In the genomic region with DNA sequence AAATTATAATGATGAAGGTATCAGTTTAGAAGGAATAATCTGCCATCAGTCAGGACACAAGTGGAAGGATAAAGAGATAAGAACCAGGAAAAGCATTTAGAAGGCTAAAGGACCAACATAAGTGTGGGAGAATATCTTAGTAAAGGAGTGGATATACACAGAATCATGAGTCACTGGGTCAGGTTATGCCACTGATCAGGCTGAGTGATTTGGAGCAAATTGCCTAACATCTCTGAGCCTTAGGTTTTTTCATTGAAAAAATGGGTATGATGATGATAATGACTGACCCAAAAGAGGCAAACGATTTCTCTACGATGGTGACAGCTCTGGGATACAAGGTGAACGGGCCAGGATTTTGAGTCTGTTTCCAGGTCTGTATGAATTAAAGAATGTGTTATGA, we compare ENCODE assay signal across 1 cellular context.
TF ChIP-seq lines count a peak whose summit lies in the region.

No MANE protein-coding gene starts in this region.

TF ChIP-seq in HepG2, 621 proteins besides CTCF, POLR2A, EP300 and RAD21:
- TF ChIP-seq ZNF256 (CRISPR knock-in tag; conservative IDR thresholded peaks at IDR 0.05) = no peak
- TF ChIP-seq ZNF616 (CRISPR knock-in tag; IDR thresholded peaks at IDR 0.05; ENCODE audit: low read depth) = no peak
- TF ChIP-seq ZNF430 (CRISPR knock-in tag; IDR thresholded peaks at IDR 0.05) = no peak
- TF ChIP-seq ZNF598 (CRISPR knock-in tag; IDR thresholded peaks at IDR 0.05; ENCODE audit: borderline replicate concordance) = no peak
- no peak for TF ChIP-seq ZNF253 (CRISPR knock-in tag; IDR thresholded peaks at IDR 0.05; ENCODE audit: borderline replicate concordance)
- TF ChIP-seq TARDBP (CRISPR knock-in tag; IDR thresholded peaks at IDR 0.05) = no peak
- no peak for TF ChIP-seq ZNF605 (CRISPR knock-in tag; IDR thresholded peaks at IDR 0.05)
- no peak for TF ChIP-seq KLF16 (CRISPR knock-in tag; IDR thresholded peaks at IDR 0.05)
- TF ChIP-seq ZNF782 (CRISPR knock-in tag; IDR thresholded peaks at IDR 0.05; ENCODE audit: borderline replicate concordance) = no peak
- TF ChIP-seq MTF2 (CRISPR knock-in tag; IDR thresholded peaks at IDR 0.05; ENCODE audit: borderline replicate concordance) = no peak
- TF ChIP-seq, protein P1, sequence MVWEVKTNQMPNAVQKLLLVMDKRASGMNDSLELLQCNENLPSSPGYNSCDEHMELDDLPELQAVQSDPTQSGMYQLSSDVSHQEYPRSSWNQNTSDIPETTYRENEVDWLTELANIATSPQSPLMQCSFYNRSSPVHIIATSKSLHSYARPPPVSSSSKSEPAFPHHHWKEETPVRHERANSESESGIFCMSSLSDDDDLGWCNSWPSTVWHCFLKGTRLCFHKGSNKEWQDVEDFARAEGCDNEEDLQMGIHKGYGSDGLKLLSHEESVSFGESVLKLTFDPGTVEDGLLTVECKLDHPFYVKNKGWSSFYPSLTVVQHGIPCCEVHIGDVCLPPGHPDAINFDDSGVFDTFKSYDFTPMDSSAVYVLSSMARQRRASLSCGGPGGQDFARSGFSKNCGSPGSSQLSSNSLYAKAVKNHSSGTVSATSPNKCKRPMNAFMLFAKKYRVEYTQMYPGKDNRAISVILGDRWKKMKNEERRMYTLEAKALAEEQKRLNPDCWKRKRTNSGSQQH (CRISPR knock-in tag; IDR thresholded peaks at IDR 0.05; ENCODE audit: low read depth) = no peak
